In genomic region chr10:11270858-11271179, GRCh38 we compare ENCODE assay signal across 11 cellular contexts.
DNase-seq lines count a peak whose midpoint lies in the region; ATAC-seq and TF ChIP-seq lines count a peak whose summit lies in the region.
"Had no signal": no experiment of that assay in that cellular context is flagged by ENCODE, and none has a peak within 500 bp of the region (broad histone marks: within the 10 kb centered on the region; RNA-seq: fewer than 3 reads in every experiment).

No MANE protein-coding gene starts in this region.

- no peak for ATAC-seq in activated naive CD4-positive, alpha-beta T cell treated with anti-CD3 and anti-CD28 coated beads, Interleukin-2, amount 50 U/mL, for 72 hours
- ATAC-seq in Panc1 (no peak), gastroesophageal sphincter (peak; percentile 21), GM21576 (IDR thresholded peaks at IDR 0.05; ENCODE audit: unreplicated experiment) (no peak)

- no peak overlapping the region for H3K4me3 ChIP-seq in Panc1 (ENCODE audit: low read depth in 2 of 2, low read length in 2 of 2)
- no peak overlapping the region for H3K4me3 ChIP-seq in gastroesophageal sphincter
- no peak overlapping the region for H3K4me3 ChIP-seq in tibial nerve
- no peak overlapping the region for H3K4me3 ChIP-seq in effector memory CD4-positive, alpha-beta T cell (ENCODE audit: insufficient read depth, low read depth, low read length, poor library complexity, severe bottlenecking)
- H3K4me3 ChIP-seq: mucosa of descending colon, prostate gland had no signal

- H3K36me3 ChIP-seq in Panc1 (ENCODE audit: control insufficient read depth, insufficient read depth, low read length) (no peaks in the 10 kb centered on the region; the same call in 1 of the 2 replicates), gastroesophageal sphincter (peaks cover 0 to 58% of the 10 kb centered on the region in 2 donors), tibial nerve (peaks cover 0 to 56% (median 0%) of the 10 kb centered on the region in 3 donors)
- peaks cover 76% of the 10 kb centered on the region for H3K36me3 ChIP-seq in effector memory CD4-positive, alpha-beta T cell (ENCODE audit: control insufficient read depth, insufficient read depth, low read length)
- H3K36me3 ChIP-seq: prostate gland had no signal

- no peaks in the 10 kb centered on the region for H3K9me3 ChIP-seq in Panc1 (ENCODE audit: control insufficient read depth, insufficient read depth, low read depth, low read length)
- no peaks in the 10 kb centered on the region for H3K9me3 ChIP-seq in gastroesophageal sphincter
- no peaks in the 10 kb centered on the region for H3K9me3 ChIP-seq in tibial nerve
- no peaks in the 10 kb centered on the region for H3K9me3 ChIP-seq in effector memory CD4-positive, alpha-beta T cell (ENCODE audit: control insufficient read depth, low read length)
- H3K9me3 ChIP-seq: mucosa of descending colon, prostate gland had no signal

- H3K27ac ChIP-seq in Panc1 (ENCODE audit: low read length) (no peak overlapping the region), gastroesophageal sphincter (peak overlapping the region in 1 of 4 donors; percentile 2), tibial nerve (peak overlapping the region in 3 of 4 donors; percentile 41 to 72 (median 62))
- H3K27ac ChIP-seq in effector memory CD4-positive, alpha-beta T cell (ENCODE audit: insufficient read depth, low read length, poor library complexity, severe bottlenecking) = no peak overlapping the region
- H3K27ac ChIP-seq: prostate gland had no signal

- BruUV-seq in Panc1 (replicated peaks; lab: Mats Ljungman, UMichigan) = no TSS peak

- in situ Hi-C loops in Panc1 (cut with HindIII; ENCODE audit: low pct_unique_long_range_greater_than_20kb, low sequenced_read_pairs) = no loop called here

- H3K27me3 ChIP-seq in Panc1 (ENCODE audit: control insufficient read depth, insufficient read depth, low read length) (no peaks in the 10 kb centered on the region), gastroesophageal sphincter (no peaks in the 10 kb centered on the region), tibial nerve (no peaks in the 10 kb centered on the region)
- no peaks in the 10 kb centered on the region for H3K27me3 ChIP-seq in effector memory CD4-positive, alpha-beta T cell (replicated peaks; ENCODE audit: control insufficient read depth, insufficient read depth, low read length, poor library complexity, severe bottlenecking)

- no peak for TF ChIP-seq POLR2A in gastroesophageal sphincter (IDR thresholded peaks at IDR 0.05)
- TF ChIP-seq POLR2A in tibial nerve (IDR thresholded peaks at IDR 0.05) = no peak

- POLR2A ChIA-PET in Panc1 (lab: Charles Lee) = no interaction called here

- CTCF ChIA-PET in Panc1 (lab: Charles Lee) = no interaction called here

- TF ChIP-seq EP300 in gastroesophageal sphincter (IDR thresholded peaks at IDR 0.05) (no peak), tibial nerve (IDR thresholded peaks at IDR 0.05) (no peak)

- H3K36me3 Mint-ChIP-seq in activated naive CD4-positive, alpha-beta T cell treated with anti-CD3 and anti-CD28 coated beads, Interleukin-2, amount 50 U/mL, for 72 hours = peaks cover 44 to 47% of the 10 kb centered on the region in 2 donors

- peak overlapping the region; percentile 85 to 89 for H3K27ac Mint-ChIP-seq in activated naive CD4-positive, alpha-beta T cell treated with anti-CD3 and anti-CD28 coated beads, Interleukin-2, amount 50 U/mL, for 72 hours

- no peaks in the 10 kb centered on the region for H3K4me1 ChIP-seq in Panc1 (ENCODE audit: control insufficient read depth, insufficient read depth, low read length)
- peaks cover 0 to 35% (median 2%) of the 10 kb centered on the region in 3 donors for H3K4me1 ChIP-seq in gastroesophageal sphincter
- peaks cover 0 to 55% (median 27%) of the 10 kb centered on the region in 4 donors for H3K4me1 ChIP-seq in tibial nerve
- peaks cover 9% of the 10 kb centered on the region for H3K4me1 ChIP-seq in effector memory CD4-positive, alpha-beta T cell (ENCODE audit: control insufficient read depth, insufficient read depth, low read length, poor library complexity, severe bottlenecking)
- H3K4me1 ChIP-seq: prostate gland had no signal

- TF ChIP-seq CTCF in Panc1 (IDR thresholded peaks at IDR 0.05) = peak; percentile 60
- no peak for TF ChIP-seq CTCF in gastroesophageal sphincter (IDR thresholded peaks at IDR 0.05)
- TF ChIP-seq CTCF in tibial nerve (IDR thresholded peaks at IDR 0.05) = no peak

- no peaks in the 10 kb centered on the region for H3K9me3 Mint-ChIP-seq in activated naive CD4-positive, alpha-beta T cell treated with anti-CD3 and anti-CD28 coated beads, Interleukin-2, amount 50 U/mL, for 72 hours

- no peak for DNase-seq in activated naive CD4-positive, alpha-beta T cell treated with anti-CD3 and anti-CD28 coated beads, Interleukin-2, amount 50 U/mL, for 72 hours (ENCODE audit: low spot score in 2 of 2)
- no peak for DNase-seq in activated naive CD4-positive, alpha-beta T cell treated with anti-CD3 and anti-CD28 coated beads, Interleukin-2, amount 50 U/mL, for 16 hours
- no peak for DNase-seq in Panc1 (ENCODE audit: low read depth, low spot score)
- no peak for DNase-seq in tibial nerve (ENCODE audit: low spot score in 2 of 2)
- DNase-seq in effector memory CD4-positive, alpha-beta T cell = no peak
- DNase-seq in activated effector memory CD4-positive, alpha-beta T cell treated with anti-CD3 and anti-CD28 coated beads, Interleukin-2, amount 50 U/mL, for 16 hours = no peak
- DNase-seq: NCI-H2081 had no signal

- WGBS in gastroesophageal sphincter (ENCODE audit: low coverage in 1 of 2), 2 donors = 40 to 57% methylated on average over 7 of the region's 7 CpGs
- WGBS in tibial nerve, 2 donors = 39 to 55% methylated on average over 7 of the region's 7 CpGs

- intact Hi-C loops in Panc1 (cut with micrococcal nuclease; ENCODE audit: unreplicated experiment) = no loop called here

Comparison
In these comparisons a context has a peak if more than half of its experiments do, and no peak if none do; other contexts are left out.
1. H3K27ac ChIP-seq: peak in tibial nerve (3 of 4); none in Panc1 (single experiment) and effector memory CD4-positive, alpha-beta T cell (single experiment).